Comparison of ENCODE assay signal across 17 cellular contexts in the genomic region with DNA sequence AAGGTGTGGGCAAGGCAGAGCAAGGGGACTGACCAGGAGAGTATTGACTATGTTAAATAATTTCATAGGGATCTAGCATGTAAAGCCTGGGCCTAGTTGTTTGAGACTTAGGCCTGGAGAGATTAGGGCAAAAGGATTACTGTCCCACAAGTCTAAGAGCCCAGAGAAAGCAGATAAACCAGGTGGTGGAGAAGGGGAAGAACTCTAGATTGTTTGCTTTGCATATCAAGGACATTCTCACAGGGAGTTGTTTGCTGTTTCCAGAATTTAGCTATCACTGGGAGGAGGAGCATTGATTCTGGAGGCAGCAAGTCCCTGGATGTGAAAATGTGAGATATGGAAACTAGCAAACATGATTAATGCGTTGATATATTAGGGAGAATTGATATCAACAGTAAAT.
DNase-seq lines count a peak whose midpoint lies in the region; ATAC-seq lines count a peak whose summit lies in the region.
"Had no signal": no experiment of that assay in that cellular context is flagged by ENCODE, and none has a peak within 500 bp of the region (broad histone marks: within the 10 kb centered on the region; RNA-seq: fewer than 3 reads in every experiment).

No MANE protein-coding gene starts in this region.

- peak; percentile 45 for DNase-seq in NCI-H748 (lab: John Stamatoyannopoulos, UW; ENCODE audit: unreplicated experiment)
- DNase-seq in NCI-H748 treated with DMSO at 0.1 percent for 48 hours (lab: John Stamatoyannopoulos, UW), result no peak
- DNase-seq in NCI-H82 treated with DMSO at 0.1 percent for 48 hours (lab: John Stamatoyannopoulos, UW; ENCODE audit: unreplicated experiment), result peak; percentile 23
- peak; percentile 15 for DNase-seq in iPS-NIHi7 (ENCODE audit: extremely low spot score)
- no peak for DNase-seq in NCI-H526 treated with DMSO at 0.1 percent for 48 hours (lab: John Stamatoyannopoulos, UW)
- DNase-seq in activated CD4-positive, alpha-beta T cell treated with anti-CD3 and anti-CD28 coated beads for 4 hours, result no peak
- DNase-seq: 8988T; AML-193; Caco-2; CD8-positive, alpha-beta memory T cell; DMS79 treated with DMSO at 0.1 percent for 48 hours; EL; HCEC 1CT; HFFc6 had no signal

- ATAC-seq in GM21390 (IDR thresholded peaks at IDR 0.05; ENCODE audit: unreplicated experiment) (no peak), HG02870 (IDR thresholded peaks at IDR 0.05; ENCODE audit: unreplicated experiment) (no peak)
- ATAC-seq: GM23338 had no signal

Comparison
In these comparisons a context has a peak if more than half of its experiments do, and no peak if none do; other contexts are left out.
1. DNase-seq: peak in NCI-H748 (single experiment), NCI-H82 treated with DMSO at 0.1 percent for 48 hours (single experiment) and iPS-NIHi7 (single experiment); none in NCI-H748 treated with DMSO at 0.1 percent for 48 hours (single experiment), NCI-H526 treated with DMSO at 0.1 percent for 48 hours (single experiment) and activated CD4-positive, alpha-beta T cell treated with anti-CD3 and anti-CD28 coated beads for 4 hours (0 of 2).